In genomic region chr6:119079288-119079809, GRCh38 we compare ENCODE assay signal across 8 cellular contexts.
DNase-seq lines count a peak whose midpoint lies in the region; ATAC-seq and TF ChIP-seq lines count a peak whose summit lies in the region.

No MANE protein-coding gene starts in this region.

- no peaks in the 10 kb centered on the region for H3K9me3 ChIP-seq in RWPE2 (ENCODE audit: severe bottlenecking)

- no peak overlapping the region for H3K27ac ChIP-seq in RWPE2 (ENCODE audit: poor library complexity, severe bottlenecking)

- no peaks in the 10 kb centered on the region for H3K4me1 ChIP-seq in RWPE2 (ENCODE audit: insufficient read depth, poor library complexity, severe bottlenecking)

- peak overlapping the region; percentile 46 for H3K4me3 ChIP-seq in RWPE2 (ENCODE audit: severe bottlenecking)

- ATAC-seq in RWPE2 (ENCODE audit: low read depth) (peak; percentile 17; the same call in 1 of the 3 replicates), GM19328 (IDR thresholded peaks at IDR 0.05; ENCODE audit: unreplicated experiment) (no peak)

- peaks cover 17% of the 10 kb centered on the region for H3K27me3 ChIP-seq in RWPE2 (ENCODE audit: insufficient read depth, poor library complexity, severe bottlenecking)

- DNase-seq in NCI-H1105 (lab: John Stamatoyannopoulos, UW) (peak; percentile 39), NCI-H1105 treated with DMSO at 0.1 percent for 48 hours (lab: John Stamatoyannopoulos, UW) (no peak), RWPE2 (ENCODE audit: low spot score) (no peak), fibroblast of gingiva (ENCODE audit: low read depth) (peak; percentile 29), pons (ENCODE audit: low spot score) (peak; percentile 28), SIG-M5 (lab: John Stamatoyannopoulos, UW) (no peak), NCI-H2081 treated with DMSO at 0.1 percent for 48 hours (lab: John Stamatoyannopoulos, UW) (no peak)

- no peaks in the 10 kb centered on the region for H3K36me3 ChIP-seq in RWPE2 (ENCODE audit: low read depth)

- TF ChIP-seq CTCF in RWPE2 (IDR thresholded peaks at IDR 0.05; ENCODE audit: poor library complexity, severe bottlenecking), result no peak

Comparison
In these comparisons a context has a peak if more than half of its experiments do, and no peak if none do; other contexts are left out.
1. DNase-seq: peak in NCI-H1105 (single experiment), fibroblast of gingiva (single experiment) and pons (single experiment); none in NCI-H1105 treated with DMSO at 0.1 percent for 48 hours (single experiment), RWPE2 (single experiment), SIG-M5 (single experiment) and NCI-H2081 treated with DMSO at 0.1 percent for 48 hours (single experiment).